Comparison of ENCODE assay signal across 12 cellular contexts in genomic region chr7:78073470-78074382, GRCh38.
DNase-seq lines count a peak whose midpoint lies in the region; ATAC-seq, FAIRE-seq and TF ChIP-seq lines count a peak whose summit lies in the region.
"Had no signal": no experiment of that assay in that cellular context is flagged by ENCODE, and none has a peak within 500 bp of the region (broad histone marks: within the 10 kb centered on the region; RNA-seq: fewer than 3 reads in every experiment).

No MANE protein-coding gene starts in this region.

- FAIRE-seq in bronchial epithelial cell (lab: Jason Lieb, UNC), result no peak
- FAIRE-seq: H54 had no signal

- H2AFZ ChIP-seq in neuron (ENCODE audit: low read depth, low read length), result no peak overlapping the region

- DNase-seq in NCI-H2227 treated with DMSO at 0.1 percent for 48 hours (lab: John Stamatoyannopoulos, UW) (peak; percentile 74), bronchial epithelial cell (ENCODE audit: low read depth) (peak; percentile 8), HK-2 (ENCODE audit: unreplicated experiment) (no peak), HPDE6-E6E7 (ENCODE audit: extremely low spot score) (no peak)
- DNase-seq: activated CD4-positive, alpha-beta memory T cell treated with anti-CD3 and anti-CD28 coated beads, Interleukin-2, amount 10 ng/mL, durations not matched to agents 7 days and 5 days; NCI-H1930; posterior cingulate gyrus had no signal

- H3K36me3 ChIP-seq in HUES64 (ENCODE audit: insufficient read depth, low read length) (no peaks in the 10 kb centered on the region), bronchial epithelial cell (ENCODE audit: control insufficient read depth, insufficient read depth, low read length) (no peaks in the 10 kb centered on the region), neuron (ENCODE audit: insufficient read depth, low read length) (no peaks in the 10 kb centered on the region)
- H3K36me3 ChIP-seq: BLaER1 treated with 17β-estradiol and CSF1 and Interleukin-3, amounts not matched to agents 10 nM and 100 nM had no signal

- no peak for TF ChIP-seq CTCF in bronchial epithelial cell (IDR thresholded peaks at IDR 0.05; ENCODE audit: insufficient read depth, low read length, severe bottlenecking)

- H3K9ac ChIP-seq in HUES64 (ENCODE audit: low read depth, low read length), result no peak overlapping the region
- H3K9ac ChIP-seq: BLaER1 treated with 17β-estradiol and CSF1 and Interleukin-3, amounts not matched to agents 10 nM and 100 nM had no signal

- peak overlapping the region; percentile 21; the same call in 1 of the 2 replicates for H3K27ac ChIP-seq in HUES64 (ENCODE audit: low read depth, low read length)
- H3K27ac ChIP-seq: BLaER1 treated with 17β-estradiol and CSF1 and Interleukin-3, amounts not matched to agents 10 nM and 100 nM had no signal

- H3K27me3 ChIP-seq in HUES64 (ENCODE audit: insufficient read depth, low read length) (no peaks in the 10 kb centered on the region), bronchial epithelial cell (ENCODE audit: control insufficient read depth, insufficient read depth, low read length) (no peaks in the 10 kb centered on the region), neuron (ENCODE audit: insufficient read depth, low read length) (no peaks in the 10 kb centered on the region)
- H3K27me3 ChIP-seq: BLaER1 treated with 17β-estradiol and CSF1 and Interleukin-3, amounts not matched to agents 10 nM and 100 nM had no signal

- ATAC-seq in HG02798 (IDR thresholded peaks at IDR 0.05; ENCODE audit: poor library complexity, unreplicated experiment), result no peak

- H3K9me3 ChIP-seq in HUES64 (ENCODE audit: insufficient read depth, low read depth, low read length) (no peaks in the 10 kb centered on the region), neuron (ENCODE audit: low read length) (no peaks in the 10 kb centered on the region)
- H3K9me3 ChIP-seq: BLaER1 treated with 17β-estradiol and CSF1 and Interleukin-3, amounts not matched to agents 10 nM and 100 nM had no signal

- H3K4me1 ChIP-seq in HUES64 (ENCODE audit: insufficient read depth, low read length), result peaks cover 20% of the 10 kb centered on the region
- peaks cover 27% of the 10 kb centered on the region for H3K4me1 ChIP-seq in neuron (ENCODE audit: insufficient read depth, low read length)

- H3K4me3 ChIP-seq in HUES64 (ENCODE audit: low read length), result peak overlapping the region; percentile 2
- no peak overlapping the region for H3K4me3 ChIP-seq in bronchial epithelial cell (ENCODE audit: low read depth, low read length)
- H3K4me3 ChIP-seq in neuron (ENCODE audit: low read length), result peak overlapping the region; percentile 2
- H3K4me3 ChIP-seq: BLaER1 treated with 17β-estradiol and CSF1 and Interleukin-3, amounts not matched to agents 10 nM and 100 nM had no signal

- WGBS in HUES64, result 16% methylated on average over 8 of the region's 9 CpGs

Comparison
In these comparisons a context has a peak if more than half of its experiments do, and no peak if none do; other contexts are left out.
1. DNase-seq: peak in NCI-H2227 treated with DMSO at 0.1 percent for 48 hours (single experiment) and bronchial epithelial cell (single experiment); none in HK-2 (single experiment) and HPDE6-E6E7 (single experiment).